1 cellular context compared by ENCODE assay signal in genomic region chr2:28579606-28580005, GRCh38.
TF ChIP-seq lines count a peak whose summit lies in the region.

No MANE protein-coding gene starts in this region.

TF ChIP-seq in H1, 55 proteins besides CTCF, POLR2A, EP300 and RAD21 (continued from another document):
- TF ChIP-seq EGR1 (IDR thresholded peaks at IDR 0.05; ENCODE audit: borderline replicate concordance, low read depth, low read length) (no peak), KDM4A (IDR thresholded peaks at IDR 0.05; ENCODE audit: low read depth, low read length, severe bottlenecking) (no peak), TEAD4 (IDR thresholded peaks at IDR 0.05; ENCODE audit: low read depth, low read length) (no peak), HDAC6 (IDR thresholded peaks at IDR 0.05; ENCODE audit: low read depth, low read length) (no peak), FOSL1 (IDR thresholded peaks at IDR 0.05; ENCODE audit: insufficient read depth, low read depth, low read length) (no peak), EZH2 (IDR thresholded peaks at IDR 0.05; ENCODE audit: low read depth, low read length, severe bottlenecking) (no peak)
